In the genomic region with DNA sequence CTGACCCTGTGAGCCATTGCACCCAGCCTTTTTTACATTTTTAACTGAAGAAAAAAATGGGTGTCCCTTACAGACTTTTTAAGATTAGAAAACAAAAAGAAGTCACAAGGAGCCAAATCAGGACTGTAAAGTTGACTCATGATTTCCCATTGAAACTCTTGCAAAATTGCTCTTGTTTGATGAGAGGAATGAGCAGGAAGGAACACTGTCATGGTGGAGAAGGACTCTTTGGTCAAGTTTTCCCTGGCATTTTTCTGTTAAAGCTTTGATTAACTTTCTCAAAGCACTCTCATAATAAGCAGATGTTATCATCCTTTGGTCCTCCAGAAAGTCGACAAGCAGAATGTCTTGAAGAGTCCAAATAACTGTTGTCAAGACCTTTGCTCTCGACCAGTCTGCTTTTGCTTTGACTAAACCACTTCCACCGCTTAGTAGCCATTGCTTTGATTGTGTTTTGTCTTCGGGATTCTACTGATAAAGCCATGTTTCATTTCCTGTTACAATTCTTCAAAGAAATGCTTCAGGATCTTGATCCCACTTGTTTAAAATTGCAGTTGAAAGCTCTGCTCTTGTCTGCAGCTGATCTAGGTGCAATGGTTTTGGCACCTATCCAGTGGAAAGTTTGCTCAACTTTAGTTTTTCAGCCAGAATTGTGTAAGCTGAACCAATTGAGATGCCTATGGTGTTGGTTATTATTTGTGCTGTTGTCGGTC, we compare ENCODE assay signal across 18 cellular contexts.
DNase-seq lines count a peak whose midpoint lies in the region; ATAC-seq and TF ChIP-seq lines count a peak whose summit lies in the region.
"Had no signal": no experiment of that assay in that cellular context is flagged by ENCODE, and none has a peak within 500 bp of the region (broad histone marks: within the 10 kb centered on the region; RNA-seq: fewer than 3 reads in every experiment).

No MANE protein-coding gene starts in this region.

- peak overlapping the region; percentile 31 for H3K4me3 Mint-ChIP-seq in MCF 10A (ENCODE audit: unreplicated experiment)
- no peak overlapping the region for H3K4me3 Mint-ChIP-seq in progenitor cell of endocrine pancreas (ENCODE audit: low read depth)
- H3K4me3 Mint-ChIP-seq: activated naive CD4-positive, alpha-beta T cell treated with anti-CD3 and anti-CD28 coated beads for 36 hours; effector memory CD8-positive, alpha-beta T cell; neural progenitor cell had no signal

- TF ChIP-seq CTCF in MCF 10A (IDR thresholded peaks at IDR 0.05; ENCODE audit: unreplicated experiment) (no peak), breast epithelium (IDR thresholded peaks at IDR 0.05) (no peak), cardiac fibroblast (IDR thresholded peaks at IDR 0.05; ENCODE audit: low read depth, low read length) (no peak), progenitor cell of endocrine pancreas (IDR thresholded peaks at IDR 0.05; ENCODE audit: unreplicated experiment) (no peak)

- no peaks in the 10 kb centered on the region for H3K4me1 ChIP-seq in breast epithelium
- H3K4me1 ChIP-seq: right atrium auricular region, stomach had no signal

- no peak for TF ChIP-seq POLR2A in breast epithelium (IDR thresholded peaks at IDR 0.05)

- CTCF ChIA-PET in MCF 10A (lab: Yijun Ruan, JAX) = interaction anchor here (0.6 to 8.2 kb wide), 5 partner anchors 14 to 423 kb away, joined by 3 to 102 read pairs (median 3); no protein-coding TSS in a partner anchor

- H3K36me3 Mint-ChIP-seq in MCF 10A (ENCODE audit: insufficient read depth, unreplicated experiment) (no peaks in the 10 kb centered on the region), progenitor cell of endocrine pancreas (ENCODE audit: insufficient read depth) (no peaks in the 10 kb centered on the region)
- H3K36me3 Mint-ChIP-seq: neural progenitor cell had no signal

- POLR2A ChIA-PET in MCF 10A (lab: Yijun Ruan, JAX) = interaction anchor here (0.6 kb wide), 1 partner anchor 552 kb away, joined by 3 read pairs; no protein-coding TSS in a partner anchor

- no peaks in the 10 kb centered on the region for H3K27me3 ChIP-seq in breast epithelium
- H3K27me3 ChIP-seq: neural progenitor cell, right atrium auricular region, stomach had no signal

- H3K27me3 Mint-ChIP-seq in MCF 10A (ENCODE audit: insufficient read depth, unreplicated experiment) = no peaks in the 10 kb centered on the region
- H3K27me3 Mint-ChIP-seq in progenitor cell of endocrine pancreas = no peaks in the 10 kb centered on the region
- H3K27me3 Mint-ChIP-seq: effector memory CD8-positive, alpha-beta T cell had no signal

- no peaks in the 10 kb centered on the region for H3K36me3 ChIP-seq in breast epithelium
- H3K36me3 ChIP-seq: neural progenitor cell, right atrium auricular region, stomach had no signal

- BruUV-seq in MCF 10A (replicated peaks; lab: Mats Ljungman, UMichigan) = no TSS peak

- H3K4me1 Mint-ChIP-seq in MCF 10A (ENCODE audit: insufficient read depth, unreplicated experiment) (peaks cover 20% of the 10 kb centered on the region), progenitor cell of endocrine pancreas (ENCODE audit: low read depth) (no peaks in the 10 kb centered on the region)

- intact Hi-C loops in MCF 10A (cut with micrococcal nuclease) (no loop called here), breast epithelium (cut with DNase I; ENCODE audit: low total_unique reads) (no loop called here)

- no peak overlapping the region for H3K27ac ChIP-seq in breast epithelium
- H3K27ac ChIP-seq: KMS-11, neural progenitor cell, right atrium auricular region, stomach had no signal

- no peaks in the 10 kb centered on the region for H3K9me3 ChIP-seq in breast epithelium
- H3K9me3 ChIP-seq: right atrium auricular region, stomach had no signal

- peak overlapping the region; percentile 46 for H3K27ac Mint-ChIP-seq in MCF 10A (ENCODE audit: low read depth, unreplicated experiment)
- no peak overlapping the region for H3K27ac Mint-ChIP-seq in progenitor cell of endocrine pancreas
- H3K27ac Mint-ChIP-seq: activated naive CD4-positive, alpha-beta T cell treated with anti-CD3 and anti-CD28 coated beads for 36 hours; effector memory CD8-positive, alpha-beta T cell; neural progenitor cell had no signal

- ATAC-seq in HG03378 (IDR thresholded peaks at IDR 0.05; ENCODE audit: unreplicated experiment) = no peak
- no peak for ATAC-seq in GM21447 (IDR thresholded peaks at IDR 0.05; ENCODE audit: unreplicated experiment)
- ATAC-seq: effector memory CD8-positive, alpha-beta T cell had no signal

- H3K9me3 Mint-ChIP-seq in MCF 10A (ENCODE audit: unreplicated experiment) (no peaks in the 10 kb centered on the region), progenitor cell of endocrine pancreas (ENCODE audit: low read depth) (no peaks in the 10 kb centered on the region)
- H3K9me3 Mint-ChIP-seq: activated naive CD4-positive, alpha-beta T cell treated with anti-CD3 and anti-CD28 coated beads for 36 hours; neural progenitor cell had no signal

- DNase-seq in MCF 10A (ENCODE audit: unreplicated experiment) (peak; percentile 82), breast epithelium (ENCODE audit: low spot score in 2 of 2) (no peak), cardiac fibroblast (ENCODE audit: low read depth in 2 of 2) (peak; percentile 72 to 76), iris pigment epithelial cell (ENCODE audit: low read depth) (peak; percentile 88), stromal cell of bone marrow (ENCODE audit: low read depth) (peak; percentile 28), progenitor cell of endocrine pancreas (ENCODE audit: low spot score, unreplicated experiment) (no peak)
- DNase-seq: activated CD4-positive, alpha-beta T cell treated with anti-CD3 and anti-CD28 coated beads for 48 hours; activated naive CD4-positive, alpha-beta T cell treated with anti-CD3 and anti-CD28 coated beads for 36 hours; effector memory CD8-positive, alpha-beta T cell; EL; NCI-H1417; SHP77 treated with DMSO at 0.1 percent for 48 hours; stomach had no signal

- no peak overlapping the region for H3K4me3 ChIP-seq in breast epithelium
- no peak overlapping the region for H3K4me3 ChIP-seq in cardiac fibroblast (replicated peaks in 1 of 2; ENCODE audit: low read depth in 2 of 2, low read length in 2 of 2)
- H3K4me3 ChIP-seq: neural progenitor cell, right atrium auricular region, stomach had no signal

Comparison
In these comparisons a context has a peak if more than half of its experiments do, and no peak if none do; other contexts are left out.
1. DNase-seq: peak in MCF 10A (single experiment), cardiac fibroblast (2 of 2), iris pigment epithelial cell (single experiment) and stromal cell of bone marrow (single experiment); none in breast epithelium (0 of 2) and progenitor cell of endocrine pancreas (single experiment).